34 cellular contexts compared by ENCODE assay signal in genomic region chr18:10374195-10374594, GRCh38.
"Had no signal": no experiment of that assay in that cellular context is flagged by ENCODE, and none has a peak within 500 bp of the region (broad histone marks: within the 10 kb centered on the region; RNA-seq: fewer than 3 reads in every experiment).

No MANE protein-coding gene starts in this region.

- H3K36me3 Mint-ChIP-seq: activated CD8-positive, alpha-beta memory T cell treated with anti-CD3 and anti-CD28 coated beads, Interleukin-2, amount 10 ng/mL, durations not matched to agents 7 days and 5 days; activated naive CD4-positive, alpha-beta T cell treated with anti-CD3 and anti-CD28 coated beads, Interleukin-2, amount 50 U/mL, for 24 hours; stimulated activated memory B cell treated with anti-CD40 and anti-IgM and Interleukin-4, amounts not matched to agents 10 μg/mL and 1 μg/mL and 100 μg/mL, for 72 hours had no signal

- H3K4me1 Mint-ChIP-seq: activated CD8-positive, alpha-beta memory T cell treated with anti-CD3 and anti-CD28 coated beads, Interleukin-2, amount 10 ng/mL, durations not matched to agents 7 days and 5 days; activated naive CD4-positive, alpha-beta T cell treated with anti-CD3 and anti-CD28 coated beads, Interleukin-2, amount 50 U/mL, for 24 hours; central memory CD8-positive, alpha-beta T cell; stimulated activated memory B cell treated with anti-CD40 and anti-IgM and Interleukin-4, amounts not matched to agents 10 μg/mL and 1 μg/mL and 100 μg/mL, for 72 hours; stimulated activated naive CD8-positive, alpha-beta T cell treated with anti-CD3 and anti-CD28 coated beads, Interleukin-15, amount 100 ng/mL, for 72 hours had no signal

- FAIRE-seq: bronchial epithelial cell, pancreas, small intestine, TTC549, urothelium cell line had no signal

- DNase-seq: activated CD4-positive, alpha-beta T cell treated with anti-CD3 and anti-CD28 coated beads for 48 hours; activated CD8-positive, alpha-beta memory T cell treated with anti-CD3 and anti-CD28 coated beads, Interleukin-2, amount 10 ng/mL, durations not matched to agents 7 days and 5 days; activated CD8-positive, alpha-beta T cell treated with anti-CD3 and anti-CD28 coated beads for 36 hours; activated naive CD8-positive, alpha-beta T cell treated with anti-CD3 and anti-CD28 coated beads, Interleukin-2, amount 50 U/mL, for 24 hours; activated T-cell treated with anti-CD3 and anti-CD28 coated beads, Interleukin-2, amount 50 U/mL, for 48 hours; amygdala; heart right ventricle; left ventricle myocardium inferior; mucosa of descending colon; pancreas; retina; small intestine; stimulated activated CD4-positive, alpha-beta T cell treated with anti-CD3 and anti-CD28 coated beads, Interleukin-4, amount 100 ng/mL, for 4 hours; stimulated activated CD8-positive, alpha-beta memory T cell treated with anti-CD3 and anti-CD28 coated beads, Interleukin-4, amount 100 ng/mL, for 48 hours; stimulated activated naive CD8-positive, alpha-beta T cell treated with anti-CD3 and anti-CD28 coated beads, Interleukin-15, amount 100 ng/mL, for 72 hours; T-helper 9 cell; testis; transverse colon; WERI-Rb-1 had no signal

- H3K27me3 Mint-ChIP-seq: activated CD8-positive, alpha-beta memory T cell treated with anti-CD3 and anti-CD28 coated beads, Interleukin-2, amount 10 ng/mL, durations not matched to agents 7 days and 5 days; activated CD8-positive, alpha-beta T cell treated with anti-CD3 and anti-CD28 coated beads for 36 hours; activated naive CD4-positive, alpha-beta T cell treated with anti-CD3 and anti-CD28 coated beads, Interleukin-2, amount 50 U/mL, for 24 hours; central memory CD8-positive, alpha-beta T cell; dendritic cell treated with granulocyte-macrophage colony-stimulating factor and Interleukin-4, amounts not matched to agents 40 ng/mL and 50 ng/mL, for 4 days had no signal

- H3K9me3 Mint-ChIP-seq: activated CD8-positive, alpha-beta T cell treated with anti-CD3 and anti-CD28 coated beads for 36 hours; activated naive CD4-positive, alpha-beta T cell treated with anti-CD3 and anti-CD28 coated beads, Interleukin-2, amount 50 U/mL, for 24 hours; activated naive CD8-positive, alpha-beta T cell treated with anti-CD3 and anti-CD28 coated beads, Interleukin-2, amount 50 U/mL, for 24 hours; activated T-helper 2 cell treated with anti-CD3 and anti-CD28 coated beads, Interferon-gamma antibody, Interleukin-2, Interleukin-4, amounts not matched to agents 10 μg/mL and 5 μg/mL and 100 μg/mL, durations not matched to agents 14 hours and 24 hours and 36 hours; central memory CD8-positive, alpha-beta T cell; dendritic cell treated with granulocyte-macrophage colony-stimulating factor and Interleukin-4, amounts not matched to agents 40 ng/mL and 50 ng/mL, for 4 days; nephron; stimulated activated memory B cell treated with anti-CD40 and anti-IgM and Interleukin-4, amounts not matched to agents 10 μg/mL and 1 μg/mL and 100 μg/mL, for 72 hours; stimulated activated naive CD8-positive, alpha-beta T cell treated with anti-CD3 and anti-CD28 coated beads, Interleukin-15, amount 100 ng/mL, for 72 hours; T-helper 1 cell treated with Interleukin-12 subunit alpha and Interleukin-12 subunit beta and Interleukin-4 antibody, amounts not matched to agents 30 μg/mL and 1 μg/mL, for 36 hours had no signal

- H3K4me3 Mint-ChIP-seq: activated CD8-positive, alpha-beta memory T cell treated with anti-CD3 and anti-CD28 coated beads, Interleukin-2, amount 10 ng/mL, durations not matched to agents 7 days and 5 days; activated CD8-positive, alpha-beta T cell treated with anti-CD3 and anti-CD28 coated beads for 36 hours; activated naive CD4-positive, alpha-beta T cell treated with anti-CD3 and anti-CD28 coated beads, Interleukin-2, amount 50 U/mL, for 24 hours; activated naive CD8-positive, alpha-beta T cell treated with anti-CD3 and anti-CD28 coated beads, Interleukin-2, amount 50 U/mL, for 24 hours; central memory CD8-positive, alpha-beta T cell; dendritic cell treated with granulocyte-macrophage colony-stimulating factor and Interleukin-4, amounts not matched to agents 40 ng/mL and 50 ng/mL, for 4 days; nephron; stimulated activated memory B cell treated with anti-CD40 and anti-IgM and Interleukin-4, amounts not matched to agents 10 μg/mL and 1 μg/mL and 100 μg/mL, for 72 hours; stimulated activated naive CD8-positive, alpha-beta T cell treated with anti-CD3 and anti-CD28 coated beads, Interleukin-15, amount 100 ng/mL, for 72 hours; T-helper 1 cell treated with Interleukin-12 subunit alpha and Interleukin-12 subunit beta and Interleukin-4 antibody, amounts not matched to agents 30 μg/mL and 1 μg/mL, for 36 hours had no signal

- H3K4me3 ChIP-seq: esophagus muscularis mucosa, heart right ventricle, left ventricle myocardium inferior, lung, mucosa of descending colon, pancreas, prostate gland, testis, transverse colon had no signal

- H3K27ac Mint-ChIP-seq: activated CD8-positive, alpha-beta memory T cell treated with anti-CD3 and anti-CD28 coated beads, Interleukin-2, amount 10 ng/mL, durations not matched to agents 7 days and 5 days; activated CD8-positive, alpha-beta T cell treated with anti-CD3 and anti-CD28 coated beads for 36 hours; activated naive CD4-positive, alpha-beta T cell treated with anti-CD3 and anti-CD28 coated beads, Interleukin-2, amount 50 U/mL, for 24 hours; activated naive CD8-positive, alpha-beta T cell treated with anti-CD3 and anti-CD28 coated beads, Interleukin-2, amount 50 U/mL, for 24 hours; activated T-helper 2 cell treated with anti-CD3 and anti-CD28 coated beads, Interferon-gamma antibody, Interleukin-2, Interleukin-4, amounts not matched to agents 10 μg/mL and 5 μg/mL and 100 μg/mL, durations not matched to agents 14 hours and 24 hours and 36 hours; dendritic cell treated with granulocyte-macrophage colony-stimulating factor and Interleukin-4, amounts not matched to agents 40 ng/mL and 50 ng/mL, for 4 days; stimulated activated memory B cell treated with anti-CD40 and anti-IgM and Interleukin-4, amounts not matched to agents 10 μg/mL and 1 μg/mL and 100 μg/mL, for 72 hours; stimulated activated naive CD8-positive, alpha-beta T cell treated with anti-CD3 and anti-CD28 coated beads, Interleukin-15, amount 100 ng/mL, for 72 hours; T-helper 1 cell treated with Interleukin-12 subunit alpha and Interleukin-12 subunit beta and Interleukin-4 antibody, amounts not matched to agents 30 μg/mL and 1 μg/mL, for 36 hours had no signal

- H3K27me3 ChIP-seq: heart right ventricle, pancreas, testis, transverse colon had no signal

- H3K27ac ChIP-seq: esophagus muscularis mucosa, heart right ventricle, left ventricle myocardium inferior, pancreas, prostate gland, testis, WERI-Rb-1 had no signal

- ATAC-seq: activated CD4-positive, CD25-positive, alpha-beta regulatory T cell treated with anti-CD3 and anti-CD28 coated beads, Interleukin-2, amount 50 U/mL, for 24 hours; activated CD8-positive, alpha-beta memory T cell treated with anti-CD3 and anti-CD28 coated beads, Interleukin-2, amount 10 ng/mL, durations not matched to agents 7 days and 5 days; activated CD8-positive, alpha-beta T cell treated with anti-CD3 and anti-CD28 coated beads for 36 hours; activated naive CD8-positive, alpha-beta T cell treated with anti-CD3 and anti-CD28 coated beads, Interleukin-2, amount 50 U/mL, for 24 hours; heart right ventricle; mucosa of descending colon; pancreas; sciatic nerve; stimulated activated memory B cell treated with anti-CD40 and anti-IgM and Interleukin-4, amounts not matched to agents 10 μg/mL and 1 μg/mL and 100 μg/mL, for 72 hours; stimulated activated naive CD8-positive, alpha-beta T cell treated with anti-CD3 and anti-CD28 coated beads, Interleukin-15, amount 100 ng/mL, for 72 hours had no signal

- H3K4me1 ChIP-seq: esophagus muscularis mucosa, pancreas, prostate gland, testis had no signal

- H3K36me3 ChIP-seq: esophagus muscularis mucosa, heart right ventricle, left ventricle myocardium inferior, pancreas, prostate gland, transverse colon, WERI-Rb-1 had no signal

- H3K9me3 ChIP-seq: esophagus muscularis mucosa, heart right ventricle, left ventricle myocardium inferior, mucosa of descending colon, pancreas, prostate gland, testis, transverse colon had no signal
